17 cellular contexts compared by ENCODE assay signal in genomic region chr4:88675543-88675942, GRCh38. TPM values are rescaled to one million over a fixed set of nuclear protein-coding genes. Genes with fewer than 3 reads are reported as not detected.
A peak's percentile ranks its signal among the peaks of the same experiment; 100 is the strongest.
DNase-seq lines count a peak whose midpoint lies in the region; ATAC-seq, FAIRE-seq and TF ChIP-seq lines count a peak whose summit lies in the region.
"Had no signal": no experiment of that assay in that cellular context is flagged by ENCODE, and none has a peak within 500 bp of the region (broad histone marks: within the 10 kb centered on the region; RNA-seq: fewer than 3 reads in every experiment).

No MANE protein-coding gene starts in this region.

- no peaks in the 10 kb centered on the region; a peak in 1 of 4 replicates for H3K79me1 ChIP-seq in IMR-90 (ENCODE audit: low read depth in 1 of 2, low read length in 2 of 2)

- H3K4me3 ChIP-seq in IMR-90 (ENCODE audit: insufficient read depth, low read depth, low read length) = no peak overlapping the region
- H3K4me3 ChIP-seq in astrocyte (ENCODE audit: insufficient read depth, low read depth, low read length) = no peak overlapping the region

- H3K56ac ChIP-seq in IMR-90 (ENCODE audit: extremely low read depth, insufficient read depth, low read length) = no peak overlapping the region

- intact Hi-C loops in IMR-90 (cut with micrococcal nuclease) (no loop called here), CD14-positive monocyte (cut with micrococcal nuclease) (no loop called here)

- H3K4ac ChIP-seq in IMR-90 (ENCODE audit: low read depth, low read length) = no peak overlapping the region

- no peak for TF ChIP-seq CTCF in IMR-90 (conservative IDR thresholded peaks at IDR 0.05; ENCODE audit: low read depth, low read length)
- no peak for TF ChIP-seq CTCF in astrocyte (IDR thresholded peaks at IDR 0.05; ENCODE audit: insufficient read depth, low read depth, low read length)
- TF ChIP-seq CTCF in glutamatergic neuron (IDR thresholded peaks at IDR 0.05; ENCODE audit: partially characterized antibody, unreplicated experiment) = no peak
- no peak for TF ChIP-seq CTCF in CD14-positive monocyte (IDR thresholded peaks at IDR 0.05)

- no peak overlapping the region for H2BK5ac ChIP-seq in IMR-90 (ENCODE audit: low read depth, low read length, poor library complexity, severe bottlenecking)

- DNase-seq in IMR-90 = peak; percentile 30
- DNase-seq in astrocyte (ENCODE audit: low read depth) = peak; percentile 78
- no peak for DNase-seq in glutamatergic neuron
- no peak for DNase-seq in CD14-positive monocyte (ENCODE audit: low spot score)
- DNase-seq in activated effector memory CD4-positive, alpha-beta T cell treated with Interleukin-2 at 50 U/mL for 16 hours = no peak
- DNase-seq: C1 segment of cervical spinal cord; CD8-positive, alpha-beta T cell; COR-L47; GF-D8; HFFc6 had no signal

- no peak overlapping the region for H3K4me2 ChIP-seq in IMR-90 (ENCODE audit: low read depth, low read length)
- no peak overlapping the region for H3K4me2 ChIP-seq in astrocyte (ENCODE audit: low read length)

- no peaks in the 10 kb centered on the region for H4K20me1 ChIP-seq in IMR-90 (ENCODE audit: insufficient read depth, low read length)
- no peaks in the 10 kb centered on the region for H4K20me1 ChIP-seq in astrocyte (ENCODE audit: insufficient read depth, low read length)

- H3K27ac ChIP-seq in IMR-90 (ENCODE audit: insufficient read depth, low read length) = no peak overlapping the region
- no peak overlapping the region for H3K27ac ChIP-seq in astrocyte (ENCODE audit: low read depth, low read length)

- no CpG with 5 or more reads among the region's 2 CpGs for WGBS in IMR-90 (ENCODE audit: extremely low coverage in 2 of 2, insufficient read length in 1 of 2), 2 experiments

- in situ Hi-C loops in IMR-90 (cut with MboI; ENCODE audit: low sequenced_read_pairs) = no loop called here

- no peak overlapping the region for H3K27ac Mint-ChIP-seq in astrocyte (ENCODE audit: unreplicated experiment)
- peak overlapping the region; percentile 77 for H3K27ac Mint-ChIP-seq in glutamatergic neuron (ENCODE audit: unreplicated experiment)
- H3K27ac Mint-ChIP-seq in CD14-positive monocyte = no peak overlapping the region
- H3K27ac Mint-ChIP-seq: B cell; CD8-positive, alpha-beta T cell had no signal

- H3K4me3 Mint-ChIP-seq in astrocyte (ENCODE audit: unreplicated experiment) (no peak overlapping the region), glutamatergic neuron (ENCODE audit: unreplicated experiment) (no peak overlapping the region), CD14-positive monocyte (no peak overlapping the region)
- H3K4me3 Mint-ChIP-seq: B cell; CD8-positive, alpha-beta T cell; HFFc6 had no signal

- no peak overlapping the region for H2BK15ac ChIP-seq in IMR-90 (ENCODE audit: low read depth, low read length)

- H3K14ac ChIP-seq in IMR-90 (replicated peaks; ENCODE audit: low read depth, low read length) = no peak overlapping the region

- no peak for TF ChIP-seq POLR2A in IMR-90 (IDR thresholded peaks at IDR 0.05; ENCODE audit: low read depth, low read length)
- TF ChIP-seq POLR2A in GM18505 (IDR thresholded peaks at IDR 0.05; ENCODE audit: borderline replicate concordance, extremely low read depth, insufficient read depth, insufficient read length) = no peak

- H3K9me1 ChIP-seq in IMR-90 (ENCODE audit: insufficient read depth, low read length) = peaks cover 2% of the 10 kb centered on the region; the same call in 1 of the 2 replicates

- no peak overlapping the region for H3K18ac ChIP-seq in IMR-90 (ENCODE audit: low read depth, low read length)

- H3K9me3 ChIP-seq in IMR-90 (ENCODE audit: control insufficient read depth, insufficient read depth, low read length) = no peaks in the 10 kb centered on the region
- H3K9me3 ChIP-seq in astrocyte (ENCODE audit: insufficient read depth, low read depth, low read length) = no peaks in the 10 kb centered on the region

- peaks cover 7% of the 10 kb centered on the region for H3K4me1 Mint-ChIP-seq in astrocyte (ENCODE audit: low read depth, unreplicated experiment)
- H3K4me1 Mint-ChIP-seq in glutamatergic neuron (ENCODE audit: low read depth, unreplicated experiment) = peaks cover 11% of the 10 kb centered on the region
- no peaks in the 10 kb centered on the region for H3K4me1 Mint-ChIP-seq in CD14-positive monocyte
- H3K4me1 Mint-ChIP-seq: B cell had no signal

- no peak overlapping the region for H3K23ac ChIP-seq in IMR-90 (ENCODE audit: low read depth, low read length)

- CTCF ChIA-PET in IMR-90 (lab: Yijun Ruan, JAX) = no interaction called here

- H2AK5ac ChIP-seq in IMR-90 (ENCODE audit: low read depth, low read length) = no peak overlapping the region

- no peak for TF ChIP-seq RAD21 in IMR-90 (IDR thresholded peaks at IDR 0.05; ENCODE audit: low read length)

- H3K4me1 ChIP-seq in IMR-90 (ENCODE audit: control insufficient read depth, insufficient read depth, low read length) = no peaks in the 10 kb centered on the region; the same call in 1 of the 2 replicates
- peaks cover 5% of the 10 kb centered on the region for H3K4me1 ChIP-seq in astrocyte (ENCODE audit: insufficient read depth, low read length)

- no peak overlapping the region for H2BK20ac ChIP-seq in IMR-90 (ENCODE audit: low read depth, low read length)

- no peaks in the 10 kb centered on the region for H3K36me3 Mint-ChIP-seq in astrocyte (ENCODE audit: low read depth, unreplicated experiment)
- H3K36me3 Mint-ChIP-seq in glutamatergic neuron (ENCODE audit: unreplicated experiment) = no peaks in the 10 kb centered on the region
- H3K36me3 Mint-ChIP-seq in CD14-positive monocyte = peaks cover 75 to 78% of the 10 kb centered on the region in 2 donors

- no peak overlapping the region for H2BK120ac ChIP-seq in IMR-90 (ENCODE audit: low read depth, low read length)

- dilution Hi-C loops in IMR-90 (cut with HindIII; ENCODE audit: low sequenced_read_pairs, unreplicated experiment) = no loop called here

- H3K27me3 ChIP-seq in IMR-90 (ENCODE audit: control insufficient read depth, insufficient read depth, low read length) (no peaks in the 10 kb centered on the region), astrocyte (ENCODE audit: insufficient read depth, low read length) (no peaks in the 10 kb centered on the region)

- ATAC-seq in IMR-90 (ENCODE audit: low read depth) = no peak
- ATAC-seq in GM18505 (IDR thresholded peaks at IDR 0.05; ENCODE audit: unreplicated experiment) = no peak
- no peak for ATAC-seq in HG03039 (IDR thresholded peaks at IDR 0.05; ENCODE audit: unreplicated experiment)
- ATAC-seq: CD8-positive, alpha-beta T cell; HepG2 had no signal

- H3K79me2 ChIP-seq in astrocyte (ENCODE audit: insufficient read depth, low read length) = no peaks in the 10 kb centered on the region

- H2AFZ ChIP-seq in IMR-90 (replicated peaks; ENCODE audit: low read length, poor library complexity) (no peak overlapping the region), astrocyte (ENCODE audit: low read depth, low read length) (no peak overlapping the region)

- H4K91ac ChIP-seq in IMR-90 (ENCODE audit: insufficient read depth, low read depth, low read length) = no peak overlapping the region

- FAIRE-seq in astrocyte (lab: Jason Lieb, UNC) = peak; percentile 56
- FAIRE-seq: A204.1, HepG2, HTR-8/SVneo had no signal

- no TSS peak for BruUV-seq in IMR-90 (replicated peaks; lab: Mats Ljungman, UMichigan)

- H2AK9ac ChIP-seq in IMR-90 (replicated peaks; ENCODE audit: low read depth, low read length, poor library complexity) = no peak overlapping the region

- no peak overlapping the region for H4K8ac ChIP-seq in IMR-90 (ENCODE audit: low read depth in 2 of 2, low read length in 2 of 2)

- H3K9ac ChIP-seq in IMR-90 (ENCODE audit: low read depth, low read length) (no peak overlapping the region), astrocyte (ENCODE audit: low read length) (no peak overlapping the region)

- H4K5ac ChIP-seq in IMR-90 (ENCODE audit: low read depth, low read length) = no peak overlapping the region

- H3K36me3 ChIP-seq in IMR-90 (ENCODE audit: control insufficient read depth, insufficient read depth, low read length) = peaks cover 6% of the 10 kb centered on the region
- H3K36me3 ChIP-seq in astrocyte (ENCODE audit: insufficient read depth, low read length) = peaks cover 2% of the 10 kb centered on the region

- no peaks in the 10 kb centered on the region for H3K9me3 Mint-ChIP-seq in astrocyte (ENCODE audit: unreplicated experiment)
- peaks cover 8% of the 10 kb centered on the region for H3K9me3 Mint-ChIP-seq in glutamatergic neuron (ENCODE audit: unreplicated experiment)
- no peaks in the 10 kb centered on the region for H3K9me3 Mint-ChIP-seq in CD14-positive monocyte
- H3K9me3 Mint-ChIP-seq: CD8-positive, alpha-beta T cell; HFFc6 had no signal

- POLR2A ChIA-PET in IMR-90 (lab: Charles Lee; ENCODE audit: unreplicated experiment) = no interaction called here

- H3K27me3 Mint-ChIP-seq in astrocyte (ENCODE audit: low read depth, unreplicated experiment) (no peaks in the 10 kb centered on the region), glutamatergic neuron (ENCODE audit: unreplicated experiment) (peaks cover 3% of the 10 kb centered on the region), CD14-positive monocyte (ENCODE audit: low read depth in 3 of 3) (no peaks in the 10 kb centered on the region)
- H3K27me3 Mint-ChIP-seq: B cell had no signal

TF ChIP-seq in IMR-90, 13 proteins besides CTCF, POLR2A, EP300 and RAD21 (continues in another document):
- no peak for TF ChIP-seq NFE2L2 (IDR thresholded peaks at IDR 0.05; ENCODE audit: low read depth, low read length)
- TF ChIP-seq RFX5 (IDR thresholded peaks at IDR 0.05; ENCODE audit: low read depth, low read length) = no peak
- no peak for TF ChIP-seq ELK1 (IDR thresholded peaks at IDR 0.05; ENCODE audit: borderline replicate concordance, low read depth, low read length)
- TF ChIP-seq MAZ (IDR thresholded peaks at IDR 0.05; ENCODE audit: borderline replicate concordance, low read depth, low read length) = no peak
- TF ChIP-seq CHD1 (IDR thresholded peaks at IDR 0.05; ENCODE audit: low read depth, low read length) = no peak
- TF ChIP-seq FOS (IDR thresholded peaks at IDR 0.05; ENCODE audit: low read depth, low read length) = no peak
- TF ChIP-seq RCOR1 (IDR thresholded peaks at IDR 0.05; ENCODE audit: insufficient replicate concordance, low read length) = no peak

RNA-seq across cellular contexts. Expression of gene NAP1L5, which starts 22.1 kb away (rescaled TPM):
- 3.9 and 5.6 TPM in 2 replicates for total RNA-seq in IMR-90 (2012; rRNA removed)
- polyA plus RNA-seq in IMR-90 (2012; rRNA removed) = 5.3 and 6.0 TPM in 2 replicates
- 2.1 and 2.9 TPM in 2 replicates for polyA plus RNA-seq in IMR-90 (2012; cell fraction: cytosol; rRNA removed)
- 0.71 and 2.5 TPM in 2 replicates for polyA plus RNA-seq in IMR-90 (2012; cell fraction: nucleus; rRNA removed; ENCODE audit: low replicate concordance)
- 3.9 and 4.7 TPM in 2 replicates for total RNA-seq in astrocyte
- total RNA-seq in glutamatergic neuron (ENCODE audit: unreplicated experiment) = 20.9 TPM
- under 1 TPM; 0.18 to 0.41 TPM for polyA plus RNA-seq in CD14-positive monocyte
- total RNA-seq: H4 had no signal

Comparison
In these comparisons a context has a peak if more than half of its experiments do, and no peak if none do; other contexts are left out.
1. DNase-seq: peak in IMR-90 (single experiment) and astrocyte (single experiment); none in glutamatergic neuron (single experiment), CD14-positive monocyte (single experiment) and activated effector memory CD4-positive, alpha-beta T cell treated with Interleukin-2 at 50 U/mL for 16 hours (single experiment).